Comparison of ENCODE assay signal across 8 cellular contexts in genomic region chr6:99424761-99425646, GRCh38. TPM values are rescaled to one million over a fixed set of nuclear protein-coding genes. Genes with fewer than 3 reads are reported as not detected.
DNase-seq lines count a peak whose midpoint lies in the region; ATAC-seq and TF ChIP-seq lines count a peak whose summit lies in the region.

PNISR (minus strand) TSS chr6:99425308; CDS start chr6:99414659, 10,649 bp downstream.

- DNase-seq in AG04450 (ENCODE audit: low read depth, low spot score) (peak; percentile 97), NCI-H226 (peak; percentile 97), WTC11 (ENCODE audit: low spot score) (peak; percentile 83), cardiac fibroblast (ENCODE audit: low read depth in 2 of 2) (peak; percentile 99), iPS-NIHi7 (ENCODE audit: extremely low spot score) (peak; percentile 93), smooth muscle cell (lab: John Stamatoyannopoulos, UW; ENCODE audit: unreplicated experiment) (peak; percentile 84)

- no peaks in the 10 kb centered on the region for H3K36me3 ChIP-seq in smooth muscle cell (ENCODE audit: low read depth)

- whole genome bisulfite sequencing in smooth muscle cell (ENCODE audit: low lambda C conversion rate), result under 1% methylated on average over 53 of the region's 53 CpGs

- H3K27me3 Mint-ChIP-seq in WTC11 (ENCODE audit: low read depth), result no peaks in the 10 kb centered on the region; the same call in 1 of the 2 replicates

- peaks cover 18% of the 10 kb centered on the region for H3K36me3 Mint-ChIP-seq in WTC11

- POLR2A ChIA-PET in AG04450 (lab: Yijun Ruan, JAX) (interaction anchor here (0.6 to 2.9 kb wide), 8 partner anchors 8 to 737 kb away, joined by 3 to 28 read pairs (median 4); partner anchors contain the start of genes CCNC, COQ3 and FAXC), WTC11 (lab: Charles Lee) (interaction anchor here (0.6 to 2.9 kb wide), 5 partner anchors 30 to 143 kb away, joined by 3 to 11 read pairs (median 5); partner anchors contain the start of genes CCNC and COQ3)

- peak within 1 kb of the TSS; percentile 100 for H3K27ac Mint-ChIP-seq in WTC11

- H3F3A ChIP-seq in smooth muscle cell (ENCODE audit: low read depth), result peaks cover 9% of the 10 kb centered on the region

- peak within 1 kb of the TSS; percentile 93 for H3K4me3 ChIP-seq in AG04450 (ENCODE audit: low read depth, low read length)
- H3K4me3 ChIP-seq in cardiac fibroblast (replicated peaks in 1 of 2; ENCODE audit: low read depth in 2 of 2, low read length in 2 of 2), result peak within 1 kb of the TSS; percentile 92 to 94
- peak within 1 kb of the TSS; percentile 88 for H3K4me3 ChIP-seq in smooth muscle cell

- peaks cover 64% of the 10 kb centered on the region for H3K79me2 ChIP-seq in smooth muscle cell (ENCODE audit: low read depth)

- no peak for TF ChIP-seq CTCF in AG04450 (IDR thresholded peaks at IDR 0.05; ENCODE audit: low read depth, low read length)
- no peak for TF ChIP-seq CTCF in WTC11 (IDR thresholded peaks at IDR 0.05)
- no peak for TF ChIP-seq CTCF in cardiac fibroblast (IDR thresholded peaks at IDR 0.05; ENCODE audit: low read depth, low read length)
- TF ChIP-seq CTCF in smooth muscle cell (IDR thresholded peaks at IDR 0.05; ENCODE audit: borderline replicate concordance, insufficient read depth, poor library complexity, severe bottlenecking), result no peak

- H3K4me2 ChIP-seq in smooth muscle cell, result peak within 1 kb of the TSS; percentile 96

- H3K4me1 Mint-ChIP-seq in WTC11, result peaks cover 73% of the 10 kb centered on the region

- H4K20me1 ChIP-seq in smooth muscle cell (ENCODE audit: low read depth), result peaks cover 46% of the 10 kb centered on the region

- peak within 1 kb of the TSS; percentile 99 for H3K27ac ChIP-seq in AG04450 (ENCODE audit: low read depth, low read length)
- H3K27ac ChIP-seq in smooth muscle cell (ENCODE audit: low read depth), result peak within 1 kb of the TSS; percentile 98

- peak within 1 kb of the TSS; percentile 99 for H3K9ac ChIP-seq in smooth muscle cell (ENCODE audit: low read depth)

- ATAC-seq in GM18909 (IDR thresholded peaks at IDR 0.05; ENCODE audit: poor library complexity, unreplicated experiment) (peak; percentile 92), HG03175 (IDR thresholded peaks at IDR 0.05; ENCODE audit: unreplicated experiment) (peak; percentile 93), WTC11 (peak; percentile 79)

- H3K9me3 ChIP-seq in AG04450 (ENCODE audit: control insufficient read depth, insufficient read depth, low read length) (no peaks in the 10 kb centered on the region), smooth muscle cell (replicated peaks; ENCODE audit: low read depth) (no peaks in the 10 kb centered on the region)

- peaks cover 27% of the 10 kb centered on the region for H3K4me1 ChIP-seq in smooth muscle cell (ENCODE audit: low read depth)

- no peaks in the 10 kb centered on the region for H3K9me3 Mint-ChIP-seq in WTC11

- H3K4me3 Mint-ChIP-seq in WTC11, result peak within 1 kb of the TSS; percentile 97

- H3K27me3 ChIP-seq in AG04450 (ENCODE audit: control insufficient read depth, insufficient read depth, low read length), result no peaks in the 10 kb centered on the region
- H3K27me3 ChIP-seq in smooth muscle cell (ENCODE audit: low read depth), result no peaks in the 10 kb centered on the region

- H2AFZ ChIP-seq in smooth muscle cell (ENCODE audit: low read depth), result peak within 1 kb of the TSS; percentile 93

- CTCF ChIA-PET in AG04450 (lab: Charles Lee), result interaction anchor here (0.7 to 3.4 kb wide), 12 partner anchors 9 to 95 kb away, joined by 3 to 28 read pairs (median 6); partner anchors contain the start of gene COQ3
- CTCF ChIA-PET in WTC11 (lab: Charles Lee), result interaction anchor here (0.8 to 2.0 kb wide), 8 partner anchors 31 to 96 kb away, joined by 3 to 12 read pairs (median 3); partner anchors contain the start of gene COQ3

TF ChIP-seq in WTC11, 78 proteins besides CTCF, POLR2A, EP300 and RAD21 (continues in another document):
- no peak for TF ChIP-seq NR1H2 (CRISPR knock-in tag; IDR thresholded peaks at IDR 0.05)
- no peak for TF ChIP-seq ZNF425 (CRISPR knock-in tag; conservative IDR thresholded peaks at IDR 0.05)
- TF ChIP-seq GABPB1 (CRISPR knock-in tag; IDR thresholded peaks at IDR 0.05), result peak; percentile 72; the same call in 1 of the 2 replicates
- no peak for TF ChIP-seq ATF3 (CRISPR knock-in tag; conservative IDR thresholded peaks at IDR 0.05)
- TF ChIP-seq NFYB (CRISPR knock-in tag; conservative IDR thresholded peaks at IDR 0.05; ENCODE audit: low read depth), result no peak
- TF ChIP-seq ATF1 (CRISPR knock-in tag; IDR thresholded peaks at IDR 0.05), result no peak
- TF ChIP-seq, protein P1, sequence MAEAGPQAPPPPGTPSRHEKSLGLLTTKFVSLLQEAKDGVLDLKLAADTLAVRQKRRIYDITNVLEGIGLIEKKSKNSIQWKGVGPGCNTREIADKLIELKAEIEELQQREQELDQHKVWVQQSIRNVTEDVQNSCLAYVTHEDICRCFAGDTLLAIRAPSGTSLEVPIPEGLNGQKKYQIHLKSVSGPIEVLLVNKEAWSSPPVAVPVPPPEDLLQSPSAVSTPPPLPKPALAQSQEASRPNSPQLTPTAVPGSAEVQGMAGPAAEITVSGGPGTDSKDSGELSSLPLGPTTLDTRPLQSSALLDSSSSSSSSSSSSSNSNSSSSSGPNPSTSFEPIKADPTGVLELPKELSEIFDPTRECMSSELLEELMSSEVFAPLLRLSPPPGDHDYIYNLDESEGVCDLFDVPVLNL (CRISPR knock-in tag; IDR thresholded peaks at IDR 0.05; ENCODE audit: borderline replicate concordance, low read depth), result no peak
- peak; percentile 93 for TF ChIP-seq NR2C2 (CRISPR knock-in tag; IDR thresholded peaks at IDR 0.05)
- peak; percentile 93 for TF ChIP-seq USF2 (CRISPR knock-in tag; IDR thresholded peaks at IDR 0.05)
- TF ChIP-seq MAX (CRISPR knock-in tag; IDR thresholded peaks at IDR 0.05), result peak; percentile 80
- TF ChIP-seq FOXK1 (CRISPR knock-in tag; IDR thresholded peaks at IDR 0.05), result peak; percentile 95; the same call in 1 of the 2 replicates
- peak; percentile 17; the same call in 1 of the 2 replicates for TF ChIP-seq ZNF232 (CRISPR knock-in tag; IDR thresholded peaks at IDR 0.05)
- TF ChIP-seq TEAD1 (CRISPR knock-in tag; IDR thresholded peaks at IDR 0.05), result peak; percentile 76; the same call in 1 of the 2 replicates
- TF ChIP-seq ZBTB43 (CRISPR knock-in tag; IDR thresholded peaks at IDR 0.05), result peak; percentile 78; the same call in 1 of the 2 replicates
- no peak for TF ChIP-seq SP1 (CRISPR knock-in tag; conservative IDR thresholded peaks at IDR 0.05)
- no peak for TF ChIP-seq JAZF1 (CRISPR knock-in tag; IDR thresholded peaks at IDR 0.05)

RNA-seq across cellular contexts. Expression of gene PNISR, which starts in this region (rescaled TPM):
- polyA plus RNA-seq in AG04450 (2011; rRNA removed) (53.6 TPM in 2 replicates), smooth muscle cell (52.6 and 62.7 TPM in 2 replicates)
- 38.3 and 51.5 TPM in 2 replicates for polyA minus RNA-seq in AG04450 (2011; rRNA and poly(A)+ RNA removed)
- total RNA-seq in WTC11 (2021) (150 to 156 TPM (median 155 TPM) in 3 replicates), smooth muscle cell (70.9 and 119 TPM in 2 replicates)

Comparison
In these comparisons a context has a peak if more than half of its experiments do, and no peak if none do; other contexts are left out.
1. Peak in every context shown above with its lines: DNase-seq, ATAC-seq, H3K4me3 ChIP-seq and H3K27ac ChIP-seq.